17 cellular contexts compared by ENCODE assay signal in the genomic region with DNA sequence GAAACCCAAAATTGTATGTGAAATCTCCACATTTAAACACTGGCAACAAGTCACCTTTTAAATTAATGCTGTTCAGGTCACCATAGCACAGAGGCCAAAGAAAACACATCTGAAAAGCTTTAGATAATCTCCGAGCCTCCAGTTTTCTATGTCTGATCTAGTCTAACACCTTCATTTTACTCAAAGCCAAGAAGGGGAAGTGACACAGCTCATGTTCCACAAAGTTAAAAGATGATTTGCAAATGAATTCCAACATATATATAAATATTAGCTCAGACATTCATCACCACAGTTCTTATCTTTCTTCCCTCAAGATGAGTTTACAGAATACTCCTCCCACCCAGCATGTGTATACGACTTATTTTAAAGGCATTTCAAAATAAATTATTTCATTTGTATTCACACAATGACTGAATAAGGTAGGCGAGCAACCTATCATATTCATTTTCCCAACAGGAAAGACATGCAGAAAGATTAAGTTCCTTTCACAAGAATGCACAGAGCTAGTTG.
"Had no signal": no experiment of that assay in that cellular context is flagged by ENCODE, and none has a peak within 500 bp of the region (broad histone marks: within the 10 kb centered on the region; RNA-seq: fewer than 3 reads in every experiment).

No MANE protein-coding gene starts in this region.

- H3K36me3 Mint-ChIP-seq: type B pancreatic cell had no signal

- H3K4me1 ChIP-seq: breast epithelium had no signal

- H3K9me3 Mint-ChIP-seq: activated B cell treated with CpG ODN at 0.5 μM for 24 hours; activated CD4-positive, alpha-beta T cell treated with anti-CD3 and anti-CD28 coated beads, Interleukin-2, amount 10 ng/mL, durations not matched to agents 7 days and 5 days; activated naive CD8-positive, alpha-beta T cell treated with anti-CD3 and anti-CD28 coated beads, Interleukin-2, amount 10 ng/mL, durations not matched to agents 7 days and 5 days; naive thymus-derived CD8-positive, alpha-beta T cell; type B pancreatic cell had no signal

- H3K9me3 ChIP-seq: breast epithelium, esophagus muscularis mucosa had no signal

- DNase-seq: activated B cell treated with CpG ODN at 0.5 μM for 24 hours; activated CD4-positive, alpha-beta T cell treated with anti-CD3 and anti-CD28 coated beads, Interleukin-2, amount 10 ng/mL, durations not matched to agents 7 days and 5 days; activated CD8-positive, alpha-beta memory T cell treated with anti-CD3 and anti-CD28 coated beads for 24 hours; activated effector memory CD4-positive, alpha-beta T cell treated with Interleukin-2 at 50 U/mL for 16 hours; activated naive CD8-positive, alpha-beta T cell treated with anti-CD3 and anti-CD28 coated beads, Interleukin-2, amount 10 ng/mL, durations not matched to agents 7 days and 5 days; aorta; dorsolateral prefrontal cortex; foreskin fibroblast; glutamatergic neuron; left colon; naive thymus-derived CD8-positive, alpha-beta T cell; stimulated activated CD4-positive, alpha-beta T cell treated with anti-CD3 and anti-CD28 coated beads, Interleukin-2, amount 100 ng/mL, for 48 hours; stimulated activated naive CD4-positive, alpha-beta T cell treated with Interleukin-2 at 50 U/mL for 16 hours; T1000 had no signal

- ATAC-seq: left colon; naive thymus-derived CD8-positive, alpha-beta T cell had no signal

- H3K36me3 ChIP-seq: breast epithelium had no signal

- H3K27me3 ChIP-seq: breast epithelium, dorsolateral prefrontal cortex, esophagus muscularis mucosa had no signal

- H3K27ac ChIP-seq: breast epithelium, esophagus muscularis mucosa had no signal

- H3K4me3 ChIP-seq: breast epithelium, dorsolateral prefrontal cortex, esophagus muscularis mucosa had no signal

- H3K4me3 Mint-ChIP-seq: activated B cell treated with CpG ODN at 0.5 μM for 24 hours; activated CD4-positive, alpha-beta T cell treated with anti-CD3 and anti-CD28 coated beads, Interleukin-2, amount 10 ng/mL, durations not matched to agents 7 days and 5 days; activated naive CD8-positive, alpha-beta T cell treated with anti-CD3 and anti-CD28 coated beads, Interleukin-2, amount 10 ng/mL, durations not matched to agents 7 days and 5 days; type B pancreatic cell had no signal

- H3K27ac Mint-ChIP-seq: activated B cell treated with CpG ODN at 0.5 μM for 24 hours; activated CD4-positive, alpha-beta T cell treated with anti-CD3 and anti-CD28 coated beads, Interleukin-2, amount 10 ng/mL, durations not matched to agents 7 days and 5 days; activated naive CD8-positive, alpha-beta T cell treated with anti-CD3 and anti-CD28 coated beads, Interleukin-2, amount 10 ng/mL, durations not matched to agents 7 days and 5 days; type B pancreatic cell had no signal

- H3K4me1 Mint-ChIP-seq: activated B cell treated with CpG ODN at 0.5 μM for 24 hours had no signal

- H3K27me3 Mint-ChIP-seq: activated CD4-positive, alpha-beta T cell treated with anti-CD3 and anti-CD28 coated beads, Interleukin-2, amount 10 ng/mL, durations not matched to agents 7 days and 5 days; activated naive CD8-positive, alpha-beta T cell treated with anti-CD3 and anti-CD28 coated beads, Interleukin-2, amount 10 ng/mL, durations not matched to agents 7 days and 5 days; naive thymus-derived CD8-positive, alpha-beta T cell; type B pancreatic cell had no signal
